In genomic region chr21:45808663-45809062, GRCh38 we compare ENCODE assay signal across 3 cellular contexts.
A peak's percentile ranks its signal among the peaks of the same experiment; 100 is the strongest.
DNase-seq lines count a peak whose midpoint lies in the region; ATAC-seq, FAIRE-seq and TF ChIP-seq lines count a peak whose summit lies in the region.
"Not testable (repeated sequence)": the region's sequence is repeated elsewhere in the genome, so short reads cannot be mapped to it uniquely, and the experiment has no call there.

No MANE protein-coding gene starts in this region.

- not testable (repeated sequence) for H3K4me1 ChIP-seq in HEK293 (ENCODE audit: control insufficient read depth, insufficient read depth, low read length); K562 (replicated peaks in 1 of 2; ENCODE audit: control insufficient read depth in 2 of 2, insufficient read depth in 2 of 2, low read length in 2 of 2)

- H3K79me2 ChIP-seq in K562 (ENCODE audit: control insufficient read depth, insufficient read depth, low read length), result not testable (repeated sequence)

- CTCF ChIA-PET in HEK293 (lab: Yijun Ruan, JAX); K562 (lab: Yijun Ruan, JAX; ENCODE audit: low intra/inter-chr PET ratio): not testable (repeated sequence)

- not testable (repeated sequence) for H3K4me3 ChIP-seq in HEK293 (ENCODE audit: low read depth, low read length); K562

- not testable (repeated sequence) for H3K27ac ChIP-seq in HEK293 (ENCODE audit: extremely low read depth, low read depth, low read length); K562 (ENCODE audit: extremely low read depth, low read depth, low read length)

- WGBS in K562 (ENCODE audit: insufficient coverage, low coverage, missing lambda C conversion rate), result 0% methylated on average over 3 of the region's 3 CpGs

- BruUV-seq in K562 (replicated peaks; lab: Mats Ljungman, UMichigan), result not testable (repeated sequence)

- not testable (repeated sequence) for H3K9me3 ChIP-seq in HEK293 (ENCODE audit: control insufficient read depth, insufficient read depth, low read depth, low read length); K562 (replicated peaks; ENCODE audit: control insufficient read depth, insufficient read depth, low read depth, low read length)

- POLR2A ChIA-PET in HEK293 (lab: Yijun Ruan, JAX); K562 (lab: Yijun Ruan, JAX): not testable (repeated sequence)

- H3K9me3 Mint-ChIP-seq in activated T-cell treated with anti-CD3 and anti-CD28 coated beads, Interleukin-2, amount 50 U/mL, for 24 hours, result not testable (repeated sequence)

- not testable (repeated sequence) for H3K4me2 ChIP-seq in K562 (ENCODE audit: insufficient read depth, low read length)

- DNase-seq in activated T-cell treated with anti-CD3 and anti-CD28 coated beads, Interleukin-2, amount 50 U/mL, for 24 hours, result peak; percentile 11
- DNase-seq in K562 (ENCODE audit: extremely low read depth in 1 of 4, low spot score in 3 of 4), result not testable (repeated sequence)

- not testable (repeated sequence) for H3K27me3 Mint-ChIP-seq in activated T-cell treated with anti-CD3 and anti-CD28 coated beads, Interleukin-2, amount 50 U/mL, for 24 hours

- not testable (repeated sequence) for ATAC-seq in K562

- H3K27me3 ChIP-seq in K562 (ENCODE audit: control insufficient read depth in 2 of 2, insufficient read depth in 2 of 2, low read length in 2 of 2), result peaks cover 0 to 26% of the 10 kb centered on the region in 2 experiments; a peak in 4 of 5 replicates

- not testable (repeated sequence) for H3K9ac ChIP-seq in K562 (ENCODE audit: insufficient read depth in 1 of 2, low read depth in 2 of 2, low read length in 2 of 2)

- not testable (repeated sequence) for TF ChIP-seq RAD21 in K562 (CRISPR knock-in tag; conservative IDR thresholded peaks at IDR 0.05 in 1 of 2, IDR thresholded peaks at IDR 0.05 in 1 of 2)

- in situ Hi-C loops in K562 (cut with MboI), result not testable (repeated sequence)

- H4K20me1 ChIP-seq in K562 (replicated peaks; ENCODE audit: control insufficient read depth, insufficient read depth, low read length), result not testable (repeated sequence)

- intact Hi-C loops in K562 (cut with micrococcal nuclease), result not testable (repeated sequence)

- TF ChIP-seq POLR2A in K562 (conservative IDR thresholded peaks at IDR 0.05), result not testable (repeated sequence)

- not testable (repeated sequence) for FAIRE-seq in K562 (lab: Jason Lieb, UNC)

- H3K4me1 Mint-ChIP-seq in activated T-cell treated with anti-CD3 and anti-CD28 coated beads, Interleukin-2, amount 50 U/mL, for 24 hours (ENCODE audit: low read depth), result not testable (repeated sequence)

- not testable (repeated sequence) for TF ChIP-seq CTCF in HEK293 (tag by site-specific recombination; IDR thresholded peaks at IDR 0.05); K562 (IDR thresholded peaks at IDR 0.05 in 2 of 3, conservative IDR thresholded peaks at IDR 0.05 in 1 of 3; ENCODE audit: insufficient read depth in 2 of 3, low read depth in 1 of 3, low read length in 3 of 3)

- TF ChIP-seq EP300 in K562 (IDR thresholded peaks at IDR 0.05; ENCODE audit: low read length), result not testable (repeated sequence)

- not testable (repeated sequence) for H3K27ac Mint-ChIP-seq in activated T-cell treated with anti-CD3 and anti-CD28 coated beads, Interleukin-2, amount 50 U/mL, for 24 hours

- not testable (repeated sequence) for H3K36me3 ChIP-seq in HEK293 (ENCODE audit: control insufficient read depth in 2 of 2, insufficient read depth in 1 of 2, low read length in 2 of 2); K562 (ENCODE audit: control insufficient read depth, insufficient read depth, low read length)

- not testable (repeated sequence) for H2AFZ ChIP-seq in K562 (ENCODE audit: low read depth, low read length)

- not testable (repeated sequence) for H3K4me3 Mint-ChIP-seq in activated T-cell treated with anti-CD3 and anti-CD28 coated beads, Interleukin-2, amount 50 U/mL, for 24 hours

- H3K9me1 ChIP-seq in K562 (ENCODE audit: control insufficient read depth, insufficient read depth, low read length), result not testable (repeated sequence)

- H3K36me3 Mint-ChIP-seq in activated T-cell treated with anti-CD3 and anti-CD28 coated beads, Interleukin-2, amount 50 U/mL, for 24 hours (ENCODE audit: low read depth), result not testable (repeated sequence)

TF ChIP-seq in HEK293, 187 proteins besides CTCF, POLR2A, EP300 and RAD21:
- TF ChIP-seq ZNF146 (tag by site-specific recombination; IDR thresholded peaks at IDR 0.05), result peak; percentile 98

TF ChIP-seq in K562, 482 proteins besides CTCF, POLR2A, EP300 and RAD21:
- TF ChIP-seq BCOR (IDR thresholded peaks at IDR 0.05), result 0 out of 2 replicates have a peak, but pooled peaks have one; percentile 28
- peak; percentile 70 for TF ChIP-seq ZNF146 (CRISPR knock-in tag; IDR thresholded peaks at IDR 0.05; ENCODE audit: unreplicated experiment)
